In the genomic region with DNA sequence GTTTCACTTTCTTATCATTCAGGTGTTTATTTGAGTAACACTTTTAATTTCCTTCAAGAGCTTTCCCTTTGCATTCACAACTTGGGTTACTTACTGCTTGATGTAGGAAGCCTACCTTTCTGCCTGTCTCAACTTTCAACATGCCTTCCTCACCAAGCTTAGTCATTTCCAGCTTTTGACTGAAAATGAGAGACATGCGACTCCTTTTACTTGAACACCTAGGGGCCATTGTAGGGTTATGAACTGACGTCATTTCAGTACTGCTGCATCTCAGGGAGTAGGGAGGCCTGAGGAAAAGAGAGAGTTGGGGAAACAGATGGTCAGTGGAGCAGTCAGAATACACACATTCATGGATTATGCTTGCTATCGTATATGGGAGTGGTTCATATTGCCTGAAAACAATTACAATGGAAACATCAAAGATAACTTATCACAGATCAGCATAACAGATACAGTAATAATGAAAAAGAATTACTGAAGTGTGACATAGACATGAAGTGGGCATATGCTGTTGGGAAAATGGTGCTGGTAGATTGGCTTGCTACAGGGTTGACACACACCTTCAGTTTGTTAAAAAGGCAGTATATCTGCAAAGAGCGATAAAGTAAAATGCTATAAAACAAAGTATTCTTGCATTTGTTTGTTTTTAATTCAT, we compare ENCODE assay signal across 8 cellular contexts. TPM values are rescaled to one million over a fixed set of nuclear protein-coding genes. Genes with fewer than 3 reads are reported as not detected.
DNase-seq lines count a peak whose midpoint lies in the region; ATAC-seq and TF ChIP-seq lines count a peak whose summit lies in the region.

No MANE protein-coding gene starts in this region.

- DNase-seq in GM12864 (ENCODE audit: low read depth): peak; percentile 80
- DNase-seq in activated naive CD4-positive, alpha-beta T cell treated with anti-CD3 and anti-CD28 coated beads, Interleukin-2, amount 50 U/mL, for 72 hours (ENCODE audit: low spot score in 2 of 2): peak in 1 of 2 donors; percentile 54
- no peak for DNase-seq in T-cell
- no peak for DNase-seq in SW 1271 (lab: John Stamatoyannopoulos, UW)
- DNase-seq in SHP77 (lab: John Stamatoyannopoulos, UW): no peak
- DNase-seq in NOMO-1 treated with DMSO at 0.1 percent for 48 hours (lab: John Stamatoyannopoulos, UW; ENCODE audit: unreplicated experiment): no peak

- peak overlapping the region; percentile 77 to 88 for H3K27ac Mint-ChIP-seq in activated naive CD4-positive, alpha-beta T cell treated with anti-CD3 and anti-CD28 coated beads, Interleukin-2, amount 50 U/mL, for 72 hours
- peak overlapping the region in 1 of 2 donors; percentile 59 for H3K27ac Mint-ChIP-seq in T-cell

- peaks cover 17 to 43% (median 31%) of the 10 kb centered on the region in 3 donors for H3K4me1 Mint-ChIP-seq in T-cell

- peak; percentile 98 for ATAC-seq in GM19397 (IDR thresholded peaks at IDR 0.05; ENCODE audit: unreplicated experiment)
- peak; percentile 99 for ATAC-seq in HG03066 (IDR thresholded peaks at IDR 0.05; ENCODE audit: low read depth, unreplicated experiment)
- peak; percentile 97 for ATAC-seq in activated naive CD4-positive, alpha-beta T cell treated with anti-CD3 and anti-CD28 coated beads, Interleukin-2, amount 50 U/mL, for 72 hours
- ATAC-seq in T-cell (replicated peaks in 1 of 4): no peak

- no peak overlapping the region for H3K4me3 Mint-ChIP-seq in T-cell

- CTCF ChIA-PET in T-cell (lab: Charles Lee): interaction anchor here in 1 of 2 donors (1.1 kb wide), 1 partner anchor 257 kb away, joined by 3 read pairs; no protein-coding TSS in a partner anchor

- H3K9me3 Mint-ChIP-seq in activated naive CD4-positive, alpha-beta T cell treated with anti-CD3 and anti-CD28 coated beads, Interleukin-2, amount 50 U/mL, for 72 hours: no peaks in the 10 kb centered on the region
- no peaks in the 10 kb centered on the region for H3K9me3 Mint-ChIP-seq in T-cell

- no peak for TF ChIP-seq CTCF in GM12864 (IDR thresholded peaks at IDR 0.05; ENCODE audit: low read depth, low read length, missing control alignments)

- POLR2A ChIA-PET in T-cell (lab: Charles Lee): interaction anchor here in 1 of 2 donors (0.6 kb wide), 1 partner anchor 9 kb away, joined by 3 read pairs; no protein-coding TSS in a partner anchor

- no peak overlapping the region for H3K4me3 ChIP-seq in GM12864 (ENCODE audit: low read depth, low read length)

- H3K27me3 Mint-ChIP-seq in T-cell: no peaks in the 10 kb centered on the region

- H3K36me3 Mint-ChIP-seq in activated naive CD4-positive, alpha-beta T cell treated with anti-CD3 and anti-CD28 coated beads, Interleukin-2, amount 50 U/mL, for 72 hours: peaks cover 12 to 16% of the 10 kb centered on the region in 2 donors
- peaks cover 37% of the 10 kb centered on the region for H3K36me3 Mint-ChIP-seq in T-cell

RNA-seq across cellular contexts. Expression of a gene that starts 25.7 kb away (rescaled TPM):
- total RNA-seq in activated naive CD4-positive, alpha-beta T cell treated with anti-CD3 and anti-CD28 coated beads, Interleukin-2, amount 50 U/mL, for 72 hours: 10 to 100 TPM; 16.7 to 24.4 TPM
- 10 to 100 TPM; 17.3 to 26.4 (median 21.2) TPM for total RNA-seq in T-cell

Comparison
In these comparisons a context has a peak if more than half of its experiments do, and no peak if none do; other contexts are left out.
1. ATAC-seq: peak in GM19397 (single experiment), HG03066 (single experiment) and activated naive CD4-positive, alpha-beta T cell treated with anti-CD3 and anti-CD28 coated beads, Interleukin-2, amount 50 U/mL, for 72 hours (2 of 2); none in T-cell (0 of 4).